In the genomic region with DNA sequence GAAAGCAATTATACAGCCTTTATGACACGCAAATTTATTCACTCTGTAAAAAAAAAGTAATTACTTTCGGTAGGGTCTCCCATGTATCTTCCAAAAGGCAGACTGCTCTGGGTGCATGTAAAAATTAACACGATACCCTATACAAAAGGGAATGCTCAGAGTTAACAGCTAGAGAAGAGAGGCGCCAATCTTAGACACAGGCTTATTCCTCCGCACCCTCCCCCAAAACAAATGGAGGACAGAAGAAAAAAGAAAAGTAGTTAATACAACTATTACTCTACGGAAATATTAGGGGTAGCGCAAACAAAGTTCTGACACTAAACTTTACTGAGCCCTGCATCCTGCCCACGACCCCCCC, we compare ENCODE assay signal across 8 cellular contexts. TPM values are rescaled to one million over a fixed set of nuclear protein-coding genes. Genes with fewer than 3 reads are reported as not detected.
DNase-seq lines count a peak whose midpoint lies in the region; ATAC-seq and TF ChIP-seq lines count a peak whose summit lies in the region.

No MANE protein-coding gene starts in this region.

- peak overlapping the region; percentile 100 for H3K27ac Mint-ChIP-seq in osteocyte (ENCODE audit: unreplicated experiment)

- H3K4me3 ChIP-seq in BJ (ENCODE audit: low read depth, low read length): peak overlapping the region; percentile 88
- peak overlapping the region; percentile 89 for H3K4me3 ChIP-seq in OCI-LY3 (ENCODE audit: low read length)
- H3K4me3 ChIP-seq in esophagus muscularis mucosa: peak overlapping the region; percentile 72 to 95 (median 79)

- TF ChIP-seq CTCF in BJ (IDR thresholded peaks at IDR 0.05; ENCODE audit: insufficient read depth, low read depth, low read length) (no peak), OCI-LY3 (IDR thresholded peaks at IDR 0.05; ENCODE audit: low read depth, low read length) (no peak), esophagus muscularis mucosa (IDR thresholded peaks at IDR 0.05) (no peak), osteocyte (IDR thresholded peaks at IDR 0.05) (no peak), GM20000 (IDR thresholded peaks at IDR 0.05; ENCODE audit: extremely low read depth, missing control alignments) (no peak)

- peak; percentile 16 for ATAC-seq in GM21515 (IDR thresholded peaks at IDR 0.05; ENCODE audit: unreplicated experiment)
- ATAC-seq in GM19467 (IDR thresholded peaks at IDR 0.05; ENCODE audit: unreplicated experiment): no peak

- no peak for TF ChIP-seq POLR2A in esophagus muscularis mucosa (IDR thresholded peaks at IDR 0.05; ENCODE audit: low read depth)

- WGBS in esophagus muscularis mucosa: 0% methylated on average over 7 of the region's 8 CpGs

- peak overlapping the region; percentile 73; the same call in 1 of the 2 replicates for H2AFZ ChIP-seq in OCI-LY3 (ENCODE audit: low read depth, low read length)

- H3K9me3 ChIP-seq in OCI-LY3 (ENCODE audit: insufficient read depth, low read length): no peaks in the 10 kb centered on the region
- no peaks in the 10 kb centered on the region for H3K9me3 ChIP-seq in esophagus muscularis mucosa

- DNase-seq in BJ (ENCODE audit: low read depth): no peak
- DNase-seq in esophagus muscularis mucosa (ENCODE audit: extremely low spot score): no peak
- DNase-seq in osteocyte (ENCODE audit: extremely low spot score, unreplicated experiment): no peak
- no peak for DNase-seq in GM20000 (ENCODE audit: low spot score)
- DNase-seq in cerebellar nuclear complex (lab: John Stamatoyannopoulos, UW): no peak

- intact Hi-C loops in esophagus muscularis mucosa (cut with DNase I): loop anchor here (10.0 kb wide), 2 partner anchors 314 to 374 kb away; partner anchors contain the start of genes GPR63 and NDUFAF4

- peaks cover 23% of the 10 kb centered on the region for H3K4me1 Mint-ChIP-seq in osteocyte (ENCODE audit: unreplicated experiment)

- H4K20me1 ChIP-seq in OCI-LY3 (ENCODE audit: insufficient read depth, low read length): no peaks in the 10 kb centered on the region

- peaks cover 4% of the 10 kb centered on the region for H3K36me3 Mint-ChIP-seq in osteocyte (ENCODE audit: unreplicated experiment)

- CTCF ChIA-PET in BJ (lab: Yijun Ruan, JAX): no interaction called here

- no peaks in the 10 kb centered on the region for H3K27me3 ChIP-seq in BJ (ENCODE audit: control insufficient read depth, insufficient read depth, low read length)
- H3K27me3 ChIP-seq in OCI-LY3 (ENCODE audit: low read depth, low read length): no peaks in the 10 kb centered on the region
- H3K27me3 ChIP-seq in esophagus muscularis mucosa: no peaks in the 10 kb centered on the region

- peak overlapping the region; percentile 90 for H3K9ac ChIP-seq in OCI-LY3 (ENCODE audit: low read length)

- H3K79me2 ChIP-seq in OCI-LY3 (ENCODE audit: low read length): peaks cover 30% of the 10 kb centered on the region

- peaks cover 2% of the 10 kb centered on the region for H3K36me3 ChIP-seq in BJ (ENCODE audit: control insufficient read depth, insufficient read depth, low read length)
- H3K36me3 ChIP-seq in OCI-LY3 (replicated peaks; ENCODE audit: low read depth, low read length): no peaks in the 10 kb centered on the region
- H3K36me3 ChIP-seq in esophagus muscularis mucosa: peaks cover 4 to 20% (median 9%) of the 10 kb centered on the region in 4 donors

- peak overlapping the region; percentile 70 for H3K4me2 ChIP-seq in OCI-LY3 (ENCODE audit: low read length)

- H3K4me1 ChIP-seq in OCI-LY3 (ENCODE audit: low read length) (peaks cover 13% of the 10 kb centered on the region), esophagus muscularis mucosa (peaks cover 21 to 38% (median 30%) of the 10 kb centered on the region in 4 donors)

- H3K27ac ChIP-seq in OCI-LY3 (ENCODE audit: low read length): peak overlapping the region; percentile 71
- peak overlapping the region; percentile 92 to 97 (median 93) for H3K27ac ChIP-seq in esophagus muscularis mucosa (replicated peaks in 1 of 4)

- POLR2A ChIA-PET in BJ (lab: Charles Lee): interaction anchor here (0.8 kb wide), 1 partner anchor 123 kb away, joined by 6 read pairs; no protein-coding TSS in a partner anchor

- no peaks in the 10 kb centered on the region for H3K27me3 Mint-ChIP-seq in osteocyte (ENCODE audit: unreplicated experiment)

- no peaks in the 10 kb centered on the region for H3K9me3 Mint-ChIP-seq in osteocyte (ENCODE audit: unreplicated experiment)

- H3K4me3 Mint-ChIP-seq in osteocyte (ENCODE audit: unreplicated experiment): peak overlapping the region; percentile 99

- no peak for TF ChIP-seq EP300 in esophagus muscularis mucosa (IDR thresholded peaks at IDR 0.05)

RNA-seq across cellular contexts. Expression of gene UFL1, which starts 0.4 kb away (rescaled TPM):
- 4.5 and 9.2 TPM in 2 replicates for polyA plus RNA-seq in BJ (2011; rRNA removed)
- 2.6 and 4.0 TPM in 2 replicates for polyA minus RNA-seq in BJ (2011; rRNA and poly(A)+ RNA removed)
- total RNA-seq in esophagus muscularis mucosa: 10 to 100 TPM; 21.3 to 27.0 (median 23.2) TPM
- total RNA-seq in osteocyte: 22.7 and 23.2 TPM in 2 replicates

RNA-seq across cellular contexts. Expression of gene FHL5, which starts 41.7 kb away (rescaled TPM):
- not detected in 2 replicates for polyA plus RNA-seq in BJ (2011; rRNA removed)
- polyA minus RNA-seq in BJ (2011; rRNA and poly(A)+ RNA removed): not detected in 2 replicates
- total RNA-seq in esophagus muscularis mucosa (10 to 100 TPM; 10.8 to 33.7 (median 18.0) TPM), osteocyte (not detected in 2 replicates)

Comparison
In these comparisons a context has a peak if more than half of its experiments do, and no peak if none do; other contexts are left out.
1. RNA of gene FHL5, which starts 41.7 kb away (total RNA-seq): 10.8 to 33.7 TPM in esophagus muscularis mucosa; not detected in osteocyte; every median in the first group is over 10 times any median in the second.
2. Peak in every context shown above with its lines, with median percentiles within 50 percentile points of each other: H3K4me3 ChIP-seq.